Comparison of ENCODE assay signal across 15 cellular contexts in genomic region chr3:139317215-139317614, GRCh38. TPM values are rescaled to one million over a fixed set of nuclear protein-coding genes. Genes with fewer than 3 reads are reported as not detected.
DNase-seq lines count a peak whose midpoint lies in the region; ATAC-seq and TF ChIP-seq lines count a peak whose summit lies in the region.
"Had no signal": no experiment of that assay in that cellular context is flagged by ENCODE, and none has a peak within 500 bp of the region (broad histone marks: within the 10 kb centered on the region; RNA-seq: fewer than 3 reads in every experiment).

No MANE protein-coding gene starts in this region.

- H3K4me3 ChIP-seq in right cardiac atrium (ENCODE audit: low read length) (no peak overlapping the region), Panc1 (ENCODE audit: low read depth in 2 of 2, low read length in 2 of 2) (no peak overlapping the region), prostate gland (no peak overlapping the region)
- H3K4me3 ChIP-seq: BLaER1, GM12878, GM23338 had no signal

- in situ Hi-C loops in Panc1 (cut with HindIII; ENCODE audit: low pct_unique_long_range_greater_than_20kb, low sequenced_read_pairs) = no loop called here

- ATAC-seq in right cardiac atrium (no peak), Panc1 (no peak), HG02973 (IDR thresholded peaks at IDR 0.05; ENCODE audit: unreplicated experiment) (no peak), left lobe of liver (no peak)
- ATAC-seq: GM12878, GM23338 had no signal

- H3K27ac ChIP-seq in right cardiac atrium (ENCODE audit: low read length) (no peak overlapping the region), Panc1 (ENCODE audit: low read length) (peak overlapping the region; percentile 44; the same call in 1 of the 2 replicates), prostate gland (peak overlapping the region in 1 of 2 donors; percentile 44)
- H3K27ac ChIP-seq: 22Rv1, BLaER1 had no signal

- CTCF ChIA-PET in Panc1 (lab: Charles Lee) = no interaction called here

- no peaks in the 10 kb centered on the region for H3K9me3 ChIP-seq in right cardiac atrium (ENCODE audit: control insufficient read depth, low read length)
- H3K9me3 ChIP-seq in Panc1 (ENCODE audit: control insufficient read depth, insufficient read depth, low read depth, low read length) = no peaks in the 10 kb centered on the region
- no peaks in the 10 kb centered on the region for H3K9me3 ChIP-seq in prostate gland
- H3K9me3 ChIP-seq: BLaER1 had no signal

- intact Hi-C loops in cardiac septum (cut with DNase I) = no loop called here
- intact Hi-C loops in right cardiac atrium (cut with DNase I) = no loop called here
- intact Hi-C loops in Panc1 (cut with micrococcal nuclease; ENCODE audit: unreplicated experiment) = no loop called here
- intact Hi-C loops in prostate gland (cut with DNase I) = no loop called here

- TF ChIP-seq CTCF in Panc1 (IDR thresholded peaks at IDR 0.05) = no peak
- TF ChIP-seq CTCF in prostate gland (IDR thresholded peaks at IDR 0.05) = no peak

- POLR2A ChIA-PET in Panc1 (lab: Charles Lee) = no interaction called here

- no peaks in the 10 kb centered on the region for H3K36me3 ChIP-seq in Panc1 (ENCODE audit: control insufficient read depth, insufficient read depth, low read length)
- no peaks in the 10 kb centered on the region for H3K36me3 ChIP-seq in prostate gland
- H3K36me3 ChIP-seq: BLaER1 had no signal

- H3K27me3 ChIP-seq in right cardiac atrium (ENCODE audit: control insufficient read depth, insufficient read depth) (no peaks in the 10 kb centered on the region), Panc1 (ENCODE audit: control insufficient read depth, insufficient read depth, low read length) (no peaks in the 10 kb centered on the region), prostate gland (replicated peaks; ENCODE audit: insufficient read depth) (no peaks in the 10 kb centered on the region)
- H3K27me3 ChIP-seq: BLaER1 had no signal

- no peaks in the 10 kb centered on the region for H3K4me1 ChIP-seq in right cardiac atrium (ENCODE audit: control insufficient read depth, insufficient read depth, low read length)
- peaks cover 15% of the 10 kb centered on the region for H3K4me1 ChIP-seq in Panc1 (ENCODE audit: control insufficient read depth, insufficient read depth, low read length)
- no peaks in the 10 kb centered on the region for H3K4me1 ChIP-seq in prostate gland (replicated peaks)
- H3K4me1 ChIP-seq: BLaER1 had no signal

- no peak for TF ChIP-seq POLR2A in prostate gland (IDR thresholded peaks at IDR 0.05)

- DNase-seq in cardiac septum (ENCODE audit: low spot score) (peak; percentile 33), right cardiac atrium (no peak), Panc1 (ENCODE audit: low read depth, low spot score) (no peak), kidney tubule cell (ENCODE audit: low spot score) (peak; percentile 25), prostate gland (ENCODE audit: low spot score) (peak; percentile 20), left lobe of liver (ENCODE audit: low spot score) (no peak), SHP77 treated with DMSO at 0.1 percent for 48 hours (lab: John Stamatoyannopoulos, UW) (no peak)
- DNase-seq: CD4-positive, CD25-positive, alpha-beta regulatory T cell; DMS 273 treated with DMSO at 0.1 percent for 48 hours; H7 had no signal

- WGBS in right cardiac atrium = 54% methylated on average over 6 of the region's 6 CpGs
- 30% methylated on average over 6 of the region's 6 CpGs for WGBS in prostate gland

- no TSS peak for BruUV-seq in Panc1 (replicated peaks; lab: Mats Ljungman, UMichigan)

RNA-seq across cellular contexts. Expression of gene MRPS22, which starts 26.6 kb away (rescaled TPM):
- 67.6 TPM for total RNA-seq in cardiac septum
- 10 to 100 TPM; 51.8 to 68.4 (median 56.4) TPM for total RNA-seq in right cardiac atrium
- 91.5 TPM for polyA plus RNA-seq in right cardiac atrium
- 61.9 TPM for total RNA-seq in Panc1 (2021; ENCODE audit: unreplicated experiment)
- 42.7 TPM for polyA plus RNA-seq in Panc1 (2012; ENCODE audit: insufficient read length)
- total RNA-seq in prostate gland = 10 to 100 TPM; 34.1 to 37.8 TPM
- total RNA-seq in left lobe of liver = 29.9 TPM

Comparison
In these comparisons a context has a peak if more than half of its experiments do, and no peak if none do; other contexts are left out.
1. DNase-seq: peak in cardiac septum (single experiment), kidney tubule cell (single experiment) and prostate gland (single experiment); none in right cardiac atrium (0 of 3), Panc1 (single experiment), left lobe of liver (single experiment) and SHP77 treated with DMSO at 0.1 percent for 48 hours (single experiment).